ENCODE assay signal across 8 cellular contexts in the genomic region with DNA sequence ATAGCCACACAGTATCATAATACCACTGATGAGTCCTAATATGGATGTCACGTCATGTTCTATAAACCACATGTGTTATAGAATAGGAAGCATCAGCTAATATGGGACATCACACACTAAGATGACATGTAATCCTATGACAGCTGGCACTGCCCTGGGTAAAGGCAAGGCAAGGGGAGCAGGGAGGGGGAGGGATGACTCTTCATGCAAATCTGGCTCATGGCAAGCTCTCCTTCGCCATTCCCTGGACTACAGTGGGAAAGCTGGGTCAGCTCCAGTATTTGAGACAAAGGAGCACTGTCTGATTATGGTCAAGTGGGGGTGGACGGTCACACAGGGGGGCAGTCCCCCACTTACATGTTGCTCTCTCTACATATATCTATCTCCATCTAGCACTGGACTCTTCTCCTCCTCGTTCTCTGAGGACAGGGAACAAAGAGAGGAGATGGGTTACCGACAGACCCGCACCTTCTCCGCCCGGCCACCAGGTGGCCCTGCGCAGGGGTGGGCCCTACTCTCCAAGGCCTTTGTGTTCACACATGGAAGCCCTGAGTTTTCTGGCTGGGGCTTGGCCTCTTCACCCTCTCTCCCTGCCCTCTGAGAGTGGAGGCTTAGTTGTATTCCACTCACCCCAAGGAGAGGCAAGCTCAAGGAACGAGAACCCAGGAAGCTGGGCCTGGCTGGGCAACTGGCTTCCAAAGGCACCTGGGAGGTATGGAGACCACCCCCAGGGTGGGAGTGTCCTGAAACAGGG. TPM values are rescaled to one million over a fixed set of nuclear protein-coding genes. Genes with fewer than 3 reads are reported as not detected.
DNase-seq lines count a peak whose midpoint lies in the region; ATAC-seq and TF ChIP-seq lines count a peak whose summit lies in the region.

No MANE protein-coding gene starts in this region.

- no peak overlapping the region for H3K9ac ChIP-seq in PC-3 (ENCODE audit: low read length)

- intact Hi-C loops in PC-3 (cut with micrococcal nuclease): no loop called here
- intact Hi-C loops in prostate gland (cut with DNase I): no loop called here

- H3K4me2 ChIP-seq in PC-3 (ENCODE audit: low read length): no peak overlapping the region

- no peaks in the 10 kb centered on the region for H3K9me2 ChIP-seq in PC-3 (replicated peaks; ENCODE audit: low read length)

- H4K20me1 ChIP-seq in PC-3 (ENCODE audit: low read length): no peaks in the 10 kb centered on the region

- no peak for TF ChIP-seq EP300 in gastroesophageal sphincter (IDR thresholded peaks at IDR 0.05)

- ATAC-seq in PC-3 (peak; percentile 86), gastroesophageal sphincter (no peak), GM18511 (IDR thresholded peaks at IDR 0.05; ENCODE audit: unreplicated experiment) (no peak)

- no peaks in the 10 kb centered on the region for H3K4me1 ChIP-seq in PC-3 (ENCODE audit: insufficient read depth, low read length)
- H3K4me1 ChIP-seq in gastroesophageal sphincter: no peaks in the 10 kb centered on the region
- H3K4me1 ChIP-seq in prostate gland (replicated peaks): no peaks in the 10 kb centered on the region

- H3F3A ChIP-seq in PC-3 (ENCODE audit: low read length, unreplicated experiment): no peaks in the 10 kb centered on the region

- H2AFZ ChIP-seq in PC-3 (ENCODE audit: low read length): peak overlapping the region; percentile 23; the same call in 1 of the 2 replicates

- in situ Hi-C loops in G401 (cut with HindIII; ENCODE audit: low sequenced_read_pairs): no loop called here

- TF ChIP-seq POLR2A in gastroesophageal sphincter (IDR thresholded peaks at IDR 0.05) (no peak), prostate gland (IDR thresholded peaks at IDR 0.05) (no peak)

- no peaks in the 10 kb centered on the region for H3K79me2 ChIP-seq in PC-3 (ENCODE audit: low read length)

- H3K27me3 ChIP-seq in PC-3 (ENCODE audit: low read length) (peaks cover 11% of the 10 kb centered on the region), gastroesophageal sphincter (no peaks in the 10 kb centered on the region), prostate gland (replicated peaks; ENCODE audit: insufficient read depth) (no peaks in the 10 kb centered on the region)

- POLR2A ChIA-PET in PC-3 (lab: Charles Lee; ENCODE audit: unreplicated experiment): no interaction called here

- BruUV-seq in PC-3 (replicated peaks; lab: Mats Ljungman, UMichigan): no TSS peak

- H3K4me3 ChIP-seq in PC-3 (ENCODE audit: low read length) (no peak overlapping the region), gastroesophageal sphincter (no peak overlapping the region), prostate gland (no peak overlapping the region)

- CTCF ChIA-PET in PC-3 (lab: Charles Lee): interaction anchor here (0.6 kb wide), 1 partner anchor 46 kb away, joined by 3 read pairs; no protein-coding TSS in a partner anchor

- DNase-seq in G401 (ENCODE audit: low spot score) (peak; percentile 36), HT1080 (ENCODE audit: low read depth) (peak; percentile 49), PC-3 (peak; percentile 73), prostate gland (ENCODE audit: low spot score) (no peak), NCI-H446 treated with DMSO at 0.1 percent for 48 hours (lab: John Stamatoyannopoulos, UW) (no peak)
- DNase-seq in activated T-helper 9 cell treated with anti-CD3 and anti-CD28 coated beads, Interleukin-2, amount 50 U/mL, for 16 hours (ENCODE audit: low read depth): peak; percentile 47

- no peaks in the 10 kb centered on the region for H3K9me3 ChIP-seq in PC-3 (ENCODE audit: low read length)
- no peaks in the 10 kb centered on the region for H3K9me3 ChIP-seq in gastroesophageal sphincter
- no peaks in the 10 kb centered on the region for H3K9me3 ChIP-seq in prostate gland

- no peak overlapping the region for H3K27ac ChIP-seq in PC-3 (ENCODE audit: low read length)
- H3K27ac ChIP-seq in gastroesophageal sphincter: no peak overlapping the region
- no peak overlapping the region for H3K27ac ChIP-seq in prostate gland

- 30 to 75% methylated on average over 1 to 5 of the region's 10 CpGs for WGBS in gastroesophageal sphincter (ENCODE audit: low coverage in 1 of 2), 2 donors
- 57% methylated on average over 10 of the region's 10 CpGs for WGBS in prostate gland

- no peaks in the 10 kb centered on the region for H3K36me3 ChIP-seq in PC-3 (ENCODE audit: low read depth, low read length)
- H3K36me3 ChIP-seq in gastroesophageal sphincter: peaks cover 0 to 49% of the 10 kb centered on the region in 2 donors
- no peaks in the 10 kb centered on the region for H3K36me3 ChIP-seq in prostate gland

- TF ChIP-seq CTCF in PC-3 (conservative IDR thresholded peaks at IDR 0.05; ENCODE audit: low read depth, low read length) (peak; percentile 96), gastroesophageal sphincter (IDR thresholded peaks at IDR 0.05) (peak in 3 of 4 experiments; percentile 45 to 62 (median 49)), prostate gland (IDR thresholded peaks at IDR 0.05) (peak; percentile 32 to 76 (median 60))

RNA-seq across cellular contexts. Expression of gene MPO, which starts 23.4 kb away (rescaled TPM):
- not detected in 2 replicates for total RNA-seq in G401 (2014; rRNA removed; shearing (Covaris generic))
- not detected in 2 replicates for total RNA-seq in HT1080 (2014; rRNA removed; shearing (Covaris generic))
- polyA plus RNA-seq in HT1080 (2015; cell fraction: cytosol; rRNA removed): not detected in 2 replicates
- not detected in 2 replicates for polyA plus RNA-seq in HT1080 (2015; cell fraction: nucleus; rRNA removed)
- total RNA-seq in PC-3 (2014; rRNA removed): not detected in 2 replicates
- 1 to 10 TPM in 1 of 4 donors, not detected in 3; 1.6 TPM for total RNA-seq in gastroesophageal sphincter
- total RNA-seq in prostate gland: under 1 TPM in 1 of 2 donors, not detected in 1; 0.57 TPM

RNA-seq across cellular contexts. Expression of gene TSPOAP1, which starts 24.4 kb away (rescaled TPM):
- total RNA-seq in G401 (2014; rRNA removed; shearing (Covaris generic)): not detected in 2 replicates
- total RNA-seq in HT1080 (2014; rRNA removed; shearing (Covaris generic)): 1.8 and 2.3 TPM in 2 replicates
- 1.2 and 1.6 TPM in 2 replicates for polyA plus RNA-seq in HT1080 (2015; cell fraction: cytosol; rRNA removed)
- polyA plus RNA-seq in HT1080 (2015; cell fraction: nucleus; rRNA removed): 29.4 and 30.8 TPM in 2 replicates
- total RNA-seq in PC-3 (2014; rRNA removed) (4.3 and 8.3 TPM in 2 replicates), gastroesophageal sphincter (10 to 100 TPM in 3 of 4 donors, 1 to 10 TPM in 1; 7.4 to 44.8 (median 23.0) TPM), prostate gland (10 to 100 TPM; 22.7 to 26.5 TPM)

RNA-seq across cellular contexts. Expression of gene SUPT4H1, which starts 47.8 kb away (rescaled TPM):
- total RNA-seq in G401 (2014; rRNA removed; shearing (Covaris generic)): 58.7 and 73.6 TPM in 2 replicates
- total RNA-seq in HT1080 (2014; rRNA removed; shearing (Covaris generic)): 157 and 168 TPM in 2 replicates
- 111 and 127 TPM in 2 replicates for polyA plus RNA-seq in HT1080 (2015; cell fraction: cytosol; rRNA removed)
- polyA plus RNA-seq in HT1080 (2015; cell fraction: nucleus; rRNA removed): 62.2 and 69.3 TPM in 2 replicates
- 100.0 and 116 TPM in 2 replicates for total RNA-seq in PC-3 (2014; rRNA removed)
- total RNA-seq in gastroesophageal sphincter: 10 to 100 TPM; 40.1 to 55.4 (median 45.1) TPM
- total RNA-seq in prostate gland: 10 to 100 TPM; 44.8 to 70.0 TPM

Comparison
In these comparisons a context has a peak if more than half of its experiments do, and no peak if none do; other contexts are left out.
1. DNase-seq: peak in G401 (single experiment), HT1080 (single experiment), PC-3 (single experiment) and activated T-helper 9 cell treated with anti-CD3 and anti-CD28 coated beads, Interleukin-2, amount 50 U/mL, for 16 hours (single experiment); none in prostate gland (single experiment) and NCI-H446 treated with DMSO at 0.1 percent for 48 hours (single experiment).
2. Peak in every context shown above with its lines, with median percentiles within 50 percentile points of each other: CTCF ChIP-seq.